8 cellular contexts compared by ENCODE assay signal in the genomic region with DNA sequence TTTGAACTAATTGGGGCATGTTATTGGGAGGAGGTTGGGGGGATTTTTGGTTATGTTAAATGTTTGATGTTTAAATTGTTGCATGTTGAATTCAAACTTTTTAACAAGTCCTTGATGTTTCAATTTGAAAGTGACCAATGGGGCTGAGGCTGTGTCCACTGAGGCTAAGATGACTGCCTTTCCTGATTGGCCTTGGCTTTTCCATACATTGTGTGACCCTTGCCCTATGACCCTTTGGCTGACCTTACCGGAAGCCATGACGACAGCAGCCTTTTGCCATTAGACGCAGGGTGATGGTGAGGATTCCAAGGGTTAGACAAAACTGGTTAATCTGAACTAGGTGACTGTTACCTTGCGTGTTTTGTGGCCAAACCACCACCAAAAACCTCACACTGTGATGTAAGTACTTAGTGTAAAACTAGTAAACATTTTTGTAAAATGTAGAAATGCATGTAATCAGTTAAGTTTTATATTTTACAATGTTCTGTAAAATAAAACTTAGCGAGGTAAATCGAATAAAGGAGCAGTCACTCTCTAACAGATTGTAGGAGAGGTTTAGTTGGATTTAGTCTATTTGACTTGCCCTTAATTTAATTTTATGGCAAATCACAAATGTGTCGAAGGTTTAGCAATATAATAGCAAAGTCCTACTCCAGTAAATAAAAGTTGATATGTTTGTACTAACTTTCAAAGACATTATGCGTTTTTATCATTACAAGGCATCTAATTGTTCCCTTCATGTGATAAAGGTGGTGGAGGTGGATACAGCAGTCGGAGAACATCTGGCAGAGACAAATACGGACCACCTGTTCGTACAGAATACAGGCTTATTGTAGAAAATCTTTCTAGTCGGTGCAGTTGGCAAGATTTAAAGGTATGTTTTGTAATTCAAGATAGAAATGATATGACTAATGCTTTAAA. TPM values are rescaled to one million over a fixed set of nuclear protein-coding genes. Genes with fewer than 3 reads are reported as not detected.
DNase-seq lines count a peak whose midpoint lies in the region; ATAC-seq and TF ChIP-seq lines count a peak whose summit lies in the region.

No MANE protein-coding gene starts in this region.

- H3K9ac ChIP-seq in iPS-20b (ENCODE audit: low read depth, low read length) = peak overlapping the region; percentile 43; the same call in 1 of the 2 replicates

- peaks cover 0 to 55% (median 50%) of the 10 kb centered on the region in 9 donors for H3K36me3 ChIP-seq in heart right ventricle
- H3K36me3 ChIP-seq in iPS-20b (ENCODE audit: insufficient read depth, low read depth, low read length) = peaks cover 56% of the 10 kb centered on the region

- peak overlapping the region; percentile 73 to 99 (median 92) for H3K4me3 ChIP-seq in heart right ventricle
- peak overlapping the region; percentile 76 for H3K4me3 ChIP-seq in iPS-20b (ENCODE audit: low read length)

- peaks cover 2 to 60% (median 40%) of the 10 kb centered on the region in 9 donors for H3K4me1 ChIP-seq in heart right ventricle
- no peaks in the 10 kb centered on the region for H3K4me1 ChIP-seq in iPS-20b (ENCODE audit: insufficient read depth, low read length)

- peaks cover 60% of the 10 kb centered on the region for H3K36me3 Mint-ChIP-seq in activated T-helper 2 cell treated with anti-CD3 and anti-CD28 coated beads, Interferon-gamma antibody, Interleukin-2, Interleukin-4, amounts not matched to agents 10 μg/mL and 5 μg/mL and 100 μg/mL, durations not matched to agents 14 hours and 24 hours and 36 hours (ENCODE audit: low read depth)

- H3K27ac ChIP-seq in heart right ventricle (peak overlapping the region in 4 of 10 donors; percentile 99 to 100 (median 100)), iPS-20b (ENCODE audit: low read length) (no peak overlapping the region)

- peaks cover 4% of the 10 kb centered on the region for H3K27me3 Mint-ChIP-seq in activated T-helper 2 cell treated with anti-CD3 and anti-CD28 coated beads, Interferon-gamma antibody, Interleukin-2, Interleukin-4, amounts not matched to agents 10 μg/mL and 5 μg/mL and 100 μg/mL, durations not matched to agents 14 hours and 24 hours and 36 hours (ENCODE audit: low read depth)
- peaks cover 10% of the 10 kb centered on the region for H3K27me3 Mint-ChIP-seq in stimulated activated naive CD8-positive, alpha-beta T cell treated with anti-CD3 and anti-CD28 coated beads, Interleukin-15, amount 100 ng/mL, for 72 hours

- DNase-seq in heart right ventricle (no peak), Right ventricle myocardium inferior (ENCODE audit: missing footprints) (no peak), AG08396 (ENCODE audit: low spot score) (no peak)
- no peak for DNase-seq in activated T-helper 2 cell treated with anti-CD3 and anti-CD28 coated beads, Interferon-gamma antibody, Interleukin-2, Interleukin-4, amounts not matched to agents 10 μg/mL and 5 μg/mL and 100 μg/mL, durations not matched to agents 14 hours and 24 hours and 36 hours (ENCODE audit: low spot score)
- peak in 1 of 2 donors; percentile 31 for DNase-seq in stimulated activated naive CD8-positive, alpha-beta T cell treated with anti-CD3 and anti-CD28 coated beads, Interleukin-15, amount 100 ng/mL, for 72 hours

- no peak for TF ChIP-seq CTCF in heart right ventricle (IDR thresholded peaks at IDR 0.05)

- H3K9me3 ChIP-seq in heart right ventricle (no peaks in the 10 kb centered on the region), iPS-20b (ENCODE audit: insufficient read depth, low read depth, low read length) (no peaks in the 10 kb centered on the region)

- peaks cover 22% of the 10 kb centered on the region for H3K4me1 Mint-ChIP-seq in activated T-helper 2 cell treated with anti-CD3 and anti-CD28 coated beads, Interferon-gamma antibody, Interleukin-2, Interleukin-4, amounts not matched to agents 10 μg/mL and 5 μg/mL and 100 μg/mL, durations not matched to agents 14 hours and 24 hours and 36 hours (ENCODE audit: low read depth)
- H3K4me1 Mint-ChIP-seq in stimulated activated naive CD8-positive, alpha-beta T cell treated with anti-CD3 and anti-CD28 coated beads, Interleukin-15, amount 100 ng/mL, for 72 hours = peaks cover 46% of the 10 kb centered on the region

- H3K27ac Mint-ChIP-seq in activated T-helper 2 cell treated with anti-CD3 and anti-CD28 coated beads, Interferon-gamma antibody, Interleukin-2, Interleukin-4, amounts not matched to agents 10 μg/mL and 5 μg/mL and 100 μg/mL, durations not matched to agents 14 hours and 24 hours and 36 hours = peak overlapping the region; percentile 73
- peak overlapping the region; percentile 91 to 96 for H3K27ac Mint-ChIP-seq in stimulated activated naive CD8-positive, alpha-beta T cell treated with anti-CD3 and anti-CD28 coated beads, Interleukin-15, amount 100 ng/mL, for 72 hours

- H3K9me3 Mint-ChIP-seq in activated T-helper 2 cell treated with anti-CD3 and anti-CD28 coated beads, Interferon-gamma antibody, Interleukin-2, Interleukin-4, amounts not matched to agents 10 μg/mL and 5 μg/mL and 100 μg/mL, durations not matched to agents 14 hours and 24 hours and 36 hours = no peaks in the 10 kb centered on the region
- H3K9me3 Mint-ChIP-seq in stimulated activated naive CD8-positive, alpha-beta T cell treated with anti-CD3 and anti-CD28 coated beads, Interleukin-15, amount 100 ng/mL, for 72 hours = no peaks in the 10 kb centered on the region

- intact Hi-C loops in heart right ventricle (cut with DNase I) (loop anchor here in 5 of 10 donors (5.0 to 10.0 kb wide), 7 partner anchors 53 to 748 kb away; a partner anchor contains a TSS), Right ventricle myocardium inferior (cut with DNase I) (loop anchor here (5.0 kb wide), 1 partner anchor 133 kb away; a partner anchor contains a TSS)
- intact Hi-C loops in activated T-helper 2 cell treated with anti-CD3 and anti-CD28 coated beads, Interferon-gamma antibody, Interleukin-2, Interleukin-4, amounts not matched to agents 10 μg/mL and 5 μg/mL and 100 μg/mL, durations not matched to agents 14 hours and 24 hours and 36 hours (cut with micrococcal nuclease) = loop anchor here (10.0 kb wide), 1 partner anchor 386 kb away; no protein-coding TSS in a partner anchor

- ATAC-seq in heart right ventricle (no peak), Right ventricle myocardium inferior (no peak), GM19035 (IDR thresholded peaks at IDR 0.05; ENCODE audit: unreplicated experiment) (no peak), HG03039 (IDR thresholded peaks at IDR 0.05; ENCODE audit: unreplicated experiment) (no peak)
- ATAC-seq in stimulated activated naive CD8-positive, alpha-beta T cell treated with anti-CD3 and anti-CD28 coated beads, Interleukin-15, amount 100 ng/mL, for 72 hours = no peak

- 64 to 67% methylated on average over 12 of the region's 12 CpGs for WGBS in heart right ventricle, 2 donors

- peak overlapping the region; percentile 81 for H3K4me3 Mint-ChIP-seq in activated T-helper 2 cell treated with anti-CD3 and anti-CD28 coated beads, Interferon-gamma antibody, Interleukin-2, Interleukin-4, amounts not matched to agents 10 μg/mL and 5 μg/mL and 100 μg/mL, durations not matched to agents 14 hours and 24 hours and 36 hours (ENCODE audit: low read depth)
- H3K4me3 Mint-ChIP-seq in stimulated activated naive CD8-positive, alpha-beta T cell treated with anti-CD3 and anti-CD28 coated beads, Interleukin-15, amount 100 ng/mL, for 72 hours = peak overlapping the region; percentile 79 to 92

- H3K27me3 ChIP-seq in heart right ventricle (peaks cover 0 to 1% (median 0%) of the 10 kb centered on the region in 7 donors), iPS-20b (ENCODE audit: insufficient read depth, low read length) (no peaks in the 10 kb centered on the region)

RNA-seq across cellular contexts. Expression of a gene that starts 1.6 kb away (rescaled TPM):
- 10 to 100 TPM; 44.0 to 62.4 (median 47.8) TPM for total RNA-seq in heart right ventricle
- 10 to 100 TPM; 27.9 to 86.6 TPM for polyA plus RNA-seq in heart right ventricle
- total RNA-seq in Right ventricle myocardium inferior = 52.0 TPM
- 179 and 187 TPM in 2 replicates for total RNA-seq in activated T-helper 2 cell treated with anti-CD3 and anti-CD28 coated beads, Interferon-gamma antibody, Interleukin-2, Interleukin-4, amounts not matched to agents 10 μg/mL and 5 μg/mL and 100 μg/mL, durations not matched to agents 14 hours and 24 hours and 36 hours

RNA-seq across cellular contexts. Expression of a gene that starts 48.2 kb away (rescaled TPM):
- total RNA-seq in heart right ventricle (1 to 10 TPM; 3.3 to 6.3 (median 4.9) TPM), Right ventricle myocardium inferior (3.8 TPM)
- 1 to 10 TPM; 1.2 to 9.0 TPM for polyA plus RNA-seq in heart right ventricle
- total RNA-seq in activated T-helper 2 cell treated with anti-CD3 and anti-CD28 coated beads, Interferon-gamma antibody, Interleukin-2, Interleukin-4, amounts not matched to agents 10 μg/mL and 5 μg/mL and 100 μg/mL, durations not matched to agents 14 hours and 24 hours and 36 hours = 10.5 and 13.8 TPM in 2 replicates
